8 cellular contexts compared by ENCODE assay signal in genomic region chr3:100400782-100401673, GRCh38. TPM values are rescaled to one million over a fixed set of nuclear protein-coding genes. Genes with fewer than 3 reads are reported as not detected.
A peak's percentile ranks its signal among the peaks of the same experiment; 100 is the strongest.
DNase-seq lines count a peak whose midpoint lies in the region; ATAC-seq, FAIRE-seq and TF ChIP-seq lines count a peak whose summit lies in the region.

LNP1 (plus strand) TSS chr3:100401539; CDS start chr3:100429730, 28,191 bp downstream.
TOMM70 (minus strand) TSS chr3:100401089; CDS start chr3:100400949, 140 bp downstream.

- ATAC-seq in natural killer cell: peak; percentile 85 to 96 (median 90)

- H3K27ac Mint-ChIP-seq in natural killer cell: peak within 1 kb of the TSS; percentile 95

- peaks cover 20 to 35% of the 10 kb centered on the region in 2 donors for H3K4me1 Mint-ChIP-seq in natural killer cell

- TF ChIP-seq CTCF in RWPE1 (conservative IDR thresholded peaks at IDR 0.05; ENCODE audit: low read depth): no peak
- no peak for TF ChIP-seq CTCF in fibroblast of pulmonary artery (IDR thresholded peaks at IDR 0.05; ENCODE audit: low read length, missing control alignments)
- no peak for TF ChIP-seq CTCF in natural killer cell (IDR thresholded peaks at IDR 0.05)

- CTCF ChIA-PET in RWPE1 (lab: Yijun Ruan, JAX): no interaction called here

- H3K36me3 Mint-ChIP-seq in natural killer cell: no peaks in the 10 kb centered on the region

- intact Hi-C loops in natural killer cell (cut with micrococcal nuclease): loop anchor here (1.0 to 10.0 kb wide), 7 partner anchors 67 to 1274 kb away; partner anchors contain the start of genes CMSS1, NIT2, PCNP and TBC1D23

- H3K27me3 Mint-ChIP-seq in natural killer cell (ENCODE audit: low read depth in 2 of 2): no peaks in the 10 kb centered on the region

- peak within 1 kb of the TSS; percentile 93 for H3K4me3 Mint-ChIP-seq in natural killer cell

- H3K27ac ChIP-seq in RWPE1: peak within 1 kb of the TSS; percentile 91

- peak; percentile 97 for FAIRE-seq in H54 (lab: Jason Lieb, UNC)

- POLR2A ChIA-PET in RWPE1 (lab: Yijun Ruan, JAX; ENCODE audit: low non-redundant PET): interaction anchor here (0.5 to 0.6 kb wide), 2 partner anchors 17 to 39 kb away, joined by 4 to 6 read pairs; no protein-coding TSS in a partner anchor

- TF ChIP-seq POLR2A in H54 (IDR thresholded peaks at IDR 0.05; ENCODE audit: low read depth, low read length): peak; percentile 69

- peak within 1 kb of the TSS; percentile 92 for H3K4me3 ChIP-seq in fibroblast of pulmonary artery (replicated peaks; ENCODE audit: low read depth, low read length)

- DNase-seq in ELF-1 (ENCODE audit: low read depth, low spot score) (peak; percentile 98), H54 (ENCODE audit: insufficient read length, low spot score) (peak; percentile 85), LoVo (ENCODE audit: low spot score) (peak; percentile 93), RWPE1 (ENCODE audit: low spot score) (peak; percentile 91), fibroblast of pulmonary artery (ENCODE audit: low read depth) (peak; percentile 97), natural killer cell (peak; percentile 89)
- DNase-seq in activated T-helper 9 cell treated with anti-CD3 and anti-CD28 coated beads, Interleukin-2, amount 50 U/mL, for 16 hours (ENCODE audit: low read depth): peak; percentile 90
- DNase-seq in stimulated activated naive CD4-positive, alpha-beta T cell (lab: John Stamatoyannopoulos, UW): peak; percentile 88 to 99 (median 92)

- H3K9me3 Mint-ChIP-seq in natural killer cell: no peaks in the 10 kb centered on the region

RNA-seq across cellular contexts. Expression of gene LNP1, which starts in this region (rescaled TPM):
- under 1 TPM; 0.39 to 0.85 (median 0.73) TPM for total RNA-seq in natural killer cell

RNA-seq across cellular contexts. Expression of gene TOMM70, which starts in this region (rescaled TPM):
- total RNA-seq in natural killer cell: 10 to 100 TPM; 19.1 to 26.6 (median 24.0) TPM

Comparison
In these comparisons a context has a peak if more than half of its experiments do, and no peak if none do; other contexts are left out.
1. Peak in every context shown above with its lines: DNase-seq, ATAC-seq, H3K4me3 ChIP-seq and H3K27ac ChIP-seq.